Comparison of ENCODE assay signal across 12 cellular contexts in the genomic region with DNA sequence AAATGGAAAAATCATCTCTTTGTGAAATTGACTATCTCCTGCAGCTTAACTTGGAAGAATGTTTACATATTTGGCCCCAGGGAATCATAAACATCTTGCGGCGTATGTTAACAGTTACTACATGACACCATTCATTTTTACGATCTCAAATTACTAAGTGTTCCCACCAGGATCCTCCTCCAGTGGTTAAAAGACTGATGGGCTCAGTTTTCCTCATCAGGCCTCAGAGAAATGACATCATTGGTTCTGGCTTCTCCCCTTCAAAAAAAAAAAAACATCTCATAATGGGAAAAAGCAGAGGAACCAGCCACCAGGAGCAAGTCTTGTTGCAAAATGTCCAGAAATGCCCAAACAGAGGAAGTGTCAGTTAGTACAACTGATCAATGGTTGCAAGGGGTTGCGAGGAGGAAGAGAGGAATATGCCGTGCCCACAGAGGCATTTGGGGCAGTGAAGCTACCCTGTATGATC.
DNase-seq lines count a peak whose midpoint lies in the region; ATAC-seq and TF ChIP-seq lines count a peak whose summit lies in the region.
"Had no signal": no experiment of that assay in that cellular context is flagged by ENCODE, and none has a peak within 500 bp of the region (broad histone marks: within the 10 kb centered on the region; RNA-seq: fewer than 3 reads in every experiment).

No MANE protein-coding gene starts in this region.

- TF ChIP-seq POLR2A in transverse colon (IDR thresholded peaks at IDR 0.05) (no peak), gastroesophageal sphincter (IDR thresholded peaks at IDR 0.05) (no peak)

- H3K27ac ChIP-seq in transverse colon (peak overlapping the region; percentile 8 to 57 (median 39)), gastroesophageal sphincter (no peak overlapping the region)
- H3K27ac ChIP-seq: sigmoid colon had no signal

- no peaks in the 10 kb centered on the region for H3K27me3 ChIP-seq in transverse colon
- H3K27me3 ChIP-seq in gastroesophageal sphincter, result no peaks in the 10 kb centered on the region
- H3K27me3 ChIP-seq: sigmoid colon had no signal

- DNase-seq in SIG-M5 treated with dmso at 0.1 percent for 504 hours (lab: John Stamatoyannopoulos, UW; ENCODE audit: unreplicated experiment) (peak; percentile 46), SIG-M5 (lab: John Stamatoyannopoulos, UW) (no peak), NOMO-1 treated with DMSO at 0.1 percent for 48 hours (lab: John Stamatoyannopoulos, UW; ENCODE audit: unreplicated experiment) (peak; percentile 52), fibroblast of pulmonary artery (ENCODE audit: low read depth) (peak; percentile 61), transverse colon (no peak), posterior vena cava (ENCODE audit: low spot score) (no peak)
- DNase-seq: CD4-positive, CD25-positive, alpha-beta regulatory T cell; islet precursor cell; sigmoid colon; stimulated activated naive CD8-positive, alpha-beta T cell treated with anti-CD3 and anti-CD28 coated beads, Interleukin-15, Interleukin-2, amounts not matched to agents 100 U/mL and 50 U/mL, for 24 hours had no signal

- no peak for TF ChIP-seq CTCF in fibroblast of pulmonary artery (IDR thresholded peaks at IDR 0.05; ENCODE audit: low read length, missing control alignments)
- TF ChIP-seq CTCF in transverse colon (IDR thresholded peaks at IDR 0.05), result no peak
- TF ChIP-seq CTCF in gastroesophageal sphincter (IDR thresholded peaks at IDR 0.05), result no peak

- peaks cover 0 to 5% of the 10 kb centered on the region in 2 donors for H3K9me3 ChIP-seq in transverse colon
- no peaks in the 10 kb centered on the region for H3K9me3 ChIP-seq in gastroesophageal sphincter
- H3K9me3 ChIP-seq: sigmoid colon had no signal

- in situ Hi-C loops in transverse colon (cut with MboI; ENCODE audit: low pct_ligation_motif_present in 1 of 4, low pct_unique_long_range_greater_than_20kb in 1 of 4, low sequenced_read_pairs in 3 of 4), result no loop called here

- H3K36me3 ChIP-seq in transverse colon, result no peaks in the 10 kb centered on the region
- H3K36me3 ChIP-seq in gastroesophageal sphincter, result no peaks in the 10 kb centered on the region
- H3K36me3 ChIP-seq: sigmoid colon had no signal

- 39 to 54% methylated on average over 3 to 5 of the region's 5 CpGs for WGBS in transverse colon (ENCODE audit: low coverage in 1 of 2), 2 donors
- WGBS in gastroesophageal sphincter (ENCODE audit: low coverage in 1 of 2), 2 donors, result 14 to 47% methylated on average over 3 to 5 of the region's 5 CpGs

- TF ChIP-seq EP300 in transverse colon (IDR thresholded peaks at IDR 0.05; ENCODE audit: low read depth) (no peak), gastroesophageal sphincter (IDR thresholded peaks at IDR 0.05) (no peak)

- no peak overlapping the region for H3K4me3 ChIP-seq in fibroblast of pulmonary artery (replicated peaks; ENCODE audit: low read depth, low read length)
- H3K4me3 ChIP-seq in transverse colon, result no peak overlapping the region
- no peak overlapping the region for H3K4me3 ChIP-seq in gastroesophageal sphincter
- H3K4me3 ChIP-seq: sigmoid colon had no signal

- intact Hi-C loops in transverse colon (cut with DNase I; ENCODE audit: low total_unique reads), result no loop called here
- intact Hi-C loops in posterior vena cava (cut with DNase I), result no loop called here

- no peak for ATAC-seq in HG02642 (IDR thresholded peaks at IDR 0.05; ENCODE audit: poor library complexity, unreplicated experiment)
- no peak for ATAC-seq in gastroesophageal sphincter
- ATAC-seq: stimulated activated naive CD8-positive, alpha-beta T cell treated with anti-CD3 and anti-CD28 coated beads, Interleukin-15, Interleukin-2, amounts not matched to agents 100 U/mL and 50 U/mL, for 24 hours had no signal

- H3K4me1 ChIP-seq in transverse colon, result peaks cover 0 to 16% (median 5%) of the 10 kb centered on the region in 4 donors
- peaks cover 0 to 7% (median 0%) of the 10 kb centered on the region in 3 donors for H3K4me1 ChIP-seq in gastroesophageal sphincter

Comparison
In these comparisons a context has a peak if more than half of its experiments do, and no peak if none do; other contexts are left out.
1. DNase-seq: peak in SIG-M5 treated with dmso at 0.1 percent for 504 hours (single experiment), NOMO-1 treated with DMSO at 0.1 percent for 48 hours (single experiment) and fibroblast of pulmonary artery (single experiment); none in SIG-M5 (single experiment), transverse colon (single experiment) and posterior vena cava (single experiment).
2. H3K27ac ChIP-seq: peak in transverse colon (4 of 4); none in gastroesophageal sphincter (0 of 4).